ENCODE assay signal across 18 cellular contexts in the genomic region with DNA sequence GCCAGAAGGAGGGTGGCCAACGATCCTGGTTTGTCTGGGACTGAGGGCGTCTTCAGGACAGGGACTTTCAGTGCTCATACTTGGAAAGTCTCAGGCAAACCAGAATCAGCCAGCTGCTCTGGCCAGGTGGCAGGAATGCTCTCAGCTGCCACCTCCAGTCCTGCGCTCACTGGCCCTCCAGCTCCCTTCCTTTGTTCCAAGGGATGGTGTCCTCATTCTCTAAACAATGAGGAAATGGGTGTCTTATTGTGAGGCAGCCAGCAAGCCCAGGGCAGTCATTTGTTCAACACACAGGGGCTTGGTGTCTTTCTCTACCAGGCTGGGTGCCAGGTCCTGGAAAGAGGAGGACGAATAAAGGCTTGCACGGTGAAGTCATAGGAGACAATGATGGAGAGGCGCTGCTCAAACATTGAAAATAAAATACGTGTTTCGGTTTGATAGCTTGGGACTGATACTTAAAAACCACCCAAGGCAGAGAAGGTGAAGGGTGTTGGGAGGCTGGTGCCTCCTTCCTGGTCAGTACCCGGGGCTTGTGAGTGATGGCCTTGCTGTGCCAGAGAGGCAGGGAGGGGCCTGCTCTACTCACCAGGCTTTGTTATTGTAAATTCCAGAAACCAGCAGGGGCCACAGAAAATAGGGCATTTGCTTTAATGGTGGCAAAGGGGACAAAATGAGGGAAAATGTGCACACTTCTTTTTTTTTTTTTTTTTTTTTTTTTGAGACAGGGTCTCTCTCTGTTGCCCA. TPM values are rescaled to one million over a fixed set of nuclear protein-coding genes. Genes with fewer than 3 reads are reported as not detected.
A peak's percentile ranks its signal among the peaks of the same experiment; 100 is the strongest.
DNase-seq lines count a peak whose midpoint lies in the region; ATAC-seq and TF ChIP-seq lines count a peak whose summit lies in the region.
"Had no signal": no experiment of that assay in that cellular context is flagged by ENCODE, and none has a peak within 500 bp of the region (broad histone marks: within the 10 kb centered on the region; RNA-seq: fewer than 3 reads in every experiment).

No MANE protein-coding gene starts in this region.

- CTCF ChIA-PET in mammary epithelial cell (lab: Charles Lee; ENCODE audit: low non-redundant PET): no interaction called here
- CTCF ChIA-PET in naive thymus-derived CD4-positive, alpha-beta T cell (lab: Charles Lee): no interaction called here

- dilution Hi-C loops in mammary epithelial cell (cut with HindIII; ENCODE audit: low sequenced_read_pairs): no loop called here

- in situ Hi-C loops in mammary epithelial cell (cut with MboI; ENCODE audit: low sequenced_read_pairs in 2 of 2): no loop called here

- H3K4me3 Mint-ChIP-seq in naive thymus-derived CD4-positive, alpha-beta T cell: no peak overlapping the region
- H3K4me3 Mint-ChIP-seq: activated CD4-positive, alpha-beta T cell treated with anti-CD3 and anti-CD28 coated beads for 36 hours; CD14-positive monocyte; T-helper 17 cell had no signal

- H3K4me1 ChIP-seq in mammary epithelial cell (ENCODE audit: insufficient read depth, low read length): no peaks in the 10 kb centered on the region
- peaks cover 6% of the 10 kb centered on the region for H3K4me1 ChIP-seq in testis
- H3K4me1 ChIP-seq in naive thymus-derived CD4-positive, alpha-beta T cell (ENCODE audit: control insufficient read depth in 2 of 2, insufficient read depth in 2 of 2, low read length in 2 of 2): no peaks in the 10 kb centered on the region
- H3K4me1 ChIP-seq: esophagus muscularis mucosa, HAP-1, transverse colon had no signal

- H3K9ac ChIP-seq in mammary epithelial cell (ENCODE audit: insufficient read depth, low read length): no peak overlapping the region

- H3K79me2 ChIP-seq in mammary epithelial cell (ENCODE audit: insufficient read depth, low read length): no peaks in the 10 kb centered on the region

- peaks cover 3% of the 10 kb centered on the region for H3K27me3 ChIP-seq in mammary epithelial cell (ENCODE audit: insufficient read depth, low read length)
- no peaks in the 10 kb centered on the region for H3K27me3 ChIP-seq in testis
- no peaks in the 10 kb centered on the region for H3K27me3 ChIP-seq in naive thymus-derived CD4-positive, alpha-beta T cell (ENCODE audit: control insufficient read depth in 2 of 2, insufficient read depth in 2 of 2, low read length in 2 of 2)
- H3K27me3 ChIP-seq: transverse colon had no signal

- no peaks in the 10 kb centered on the region for H4K20me1 ChIP-seq in mammary epithelial cell (ENCODE audit: insufficient read depth, low read length)

- intact Hi-C loops in mammary epithelial cell (cut with micrococcal nuclease) (no loop called here), testis (cut with DNase I; ENCODE audit: low total_unique reads) (no loop called here)
- intact Hi-C loops in naive thymus-derived CD4-positive, alpha-beta T cell (cut with micrococcal nuclease): no loop called here

- ATAC-seq in GM21528 (IDR thresholded peaks at IDR 0.05; ENCODE audit: low FRiP score, unreplicated experiment) (no peak), GM21447 (IDR thresholded peaks at IDR 0.05; ENCODE audit: unreplicated experiment) (no peak)
- no peak for ATAC-seq in naive thymus-derived CD4-positive, alpha-beta T cell
- ATAC-seq: activated CD4-positive, alpha-beta T cell treated with anti-CD3 and anti-CD28 coated beads for 36 hours; activated naive CD4-positive, alpha-beta T cell treated with anti-CD3 and anti-CD28 coated beads, Interleukin-2, amount 50 U/mL, for 72 hours; GM12878; T-helper 17 cell had no signal

- H3K27me3 Mint-ChIP-seq in naive thymus-derived CD4-positive, alpha-beta T cell: peaks cover 0 to 12% (median 9%) of the 10 kb centered on the region in 5 donors

- no peak overlapping the region for H3K27ac Mint-ChIP-seq in naive thymus-derived CD4-positive, alpha-beta T cell
- H3K27ac Mint-ChIP-seq: activated CD4-positive, alpha-beta T cell treated with anti-CD3 and anti-CD28 coated beads for 36 hours; activated naive CD4-positive, alpha-beta T cell treated with anti-CD3 and anti-CD28 coated beads, Interleukin-2, amount 50 U/mL, for 72 hours; CD14-positive monocyte; T-helper 17 cell had no signal

- TF ChIP-seq CTCF in mammary epithelial cell (conservative IDR thresholded peaks at IDR 0.05 in 1 of 2, IDR thresholded peaks at IDR 0.05 in 1 of 2; ENCODE audit: extremely low read depth in 1 of 2, insufficient read depth in 1 of 2, low read depth in 1 of 2, low read length in 2 of 2) (no peak), testis (IDR thresholded peaks at IDR 0.05) (no peak)

- POLR2A ChIA-PET in naive thymus-derived CD4-positive, alpha-beta T cell (lab: Charles Lee): no interaction called here

- H2AFZ ChIP-seq in mammary epithelial cell (ENCODE audit: low read depth, low read length): peak overlapping the region; percentile 14

- TF ChIP-seq POLR2A in testis (IDR thresholded peaks at IDR 0.05): no peak

- no peak overlapping the region for H3K27ac ChIP-seq in mammary epithelial cell (ENCODE audit: insufficient read depth, low read depth, low read length)
- H3K27ac ChIP-seq in testis: peak overlapping the region in 1 of 2 donors; percentile 69
- H3K27ac ChIP-seq in naive thymus-derived CD4-positive, alpha-beta T cell (ENCODE audit: low read depth, low read length): no peak overlapping the region
- H3K27ac ChIP-seq: esophagus muscularis mucosa, transverse colon had no signal

- no peaks in the 10 kb centered on the region for H3K9me3 Mint-ChIP-seq in naive thymus-derived CD4-positive, alpha-beta T cell
- H3K9me3 Mint-ChIP-seq: activated naive CD4-positive, alpha-beta T cell treated with anti-CD3 and anti-CD28 coated beads, Interleukin-2, amount 50 U/mL, for 72 hours had no signal

- WGBS in mammary epithelial cell (ENCODE audit: low coverage, missing lambda C conversion rate): 16% methylated on average over 9 of the region's 9 CpGs
- 77% methylated on average over 9 of the region's 9 CpGs for WGBS in testis, 2 donors

- no peaks in the 10 kb centered on the region for H3K9me3 ChIP-seq in mammary epithelial cell (replicated peaks; ENCODE audit: insufficient read depth, low read length)
- H3K9me3 ChIP-seq in testis: no peaks in the 10 kb centered on the region
- no peaks in the 10 kb centered on the region for H3K9me3 ChIP-seq in naive thymus-derived CD4-positive, alpha-beta T cell (ENCODE audit: control insufficient read depth in 2 of 3, low read length in 3 of 3)
- H3K9me3 ChIP-seq: esophagus muscularis mucosa, HAP-1, transverse colon had no signal

- H3K36me3 ChIP-seq in mammary epithelial cell (ENCODE audit: insufficient read depth, low read length) (no peaks in the 10 kb centered on the region), testis (ENCODE audit: low read depth, missing control alignments) (no peaks in the 10 kb centered on the region)
- H3K36me3 ChIP-seq in naive thymus-derived CD4-positive, alpha-beta T cell (ENCODE audit: control insufficient read depth in 2 of 3, insufficient read depth in 3 of 3, low read length in 3 of 3): no peaks in the 10 kb centered on the region
- H3K36me3 ChIP-seq: esophagus muscularis mucosa, HAP-1, transverse colon had no signal

- peaks cover 0 to 5% (median 0%) of the 10 kb centered on the region in 7 donors for H3K4me1 Mint-ChIP-seq in naive thymus-derived CD4-positive, alpha-beta T cell
- H3K4me1 Mint-ChIP-seq: CD14-positive monocyte, T-helper 17 cell had no signal

- no peaks in the 10 kb centered on the region for H3K36me3 Mint-ChIP-seq in naive thymus-derived CD4-positive, alpha-beta T cell
- H3K36me3 Mint-ChIP-seq: activated naive CD4-positive, alpha-beta T cell treated with anti-CD3 and anti-CD28 coated beads, Interleukin-2, amount 50 U/mL, for 72 hours; CD14-positive monocyte had no signal

- no peak overlapping the region for H3K4me2 ChIP-seq in mammary epithelial cell (ENCODE audit: insufficient read depth, low read depth, low read length)

- DNase-seq in NCI-H187 (lab: John Stamatoyannopoulos, UW) (peak; percentile 33 to 51), NCI-H187 treated with DMSO at 0.1 percent for 48 hours (lab: John Stamatoyannopoulos, UW) (no peak), NCI-H2196 (lab: John Stamatoyannopoulos, UW; ENCODE audit: unreplicated experiment) (peak; percentile 78), mammary epithelial cell (no peak), testis (peak; percentile 15)
- no peak for DNase-seq in naive thymus-derived CD4-positive, alpha-beta T cell
- DNase-seq: activated CD4-positive, alpha-beta T cell treated with anti-CD3 and anti-CD28 coated beads for 36 hours; MM.1S; nucleus accumbens; T-helper 17 cell; transverse colon had no signal

- BruUV-seq in mammary epithelial cell (replicated peaks; lab: Mats Ljungman, UMichigan): no TSS peak

- no peak overlapping the region for H3K4me3 ChIP-seq in mammary epithelial cell (replicated peaks in 1 of 3; ENCODE audit: insufficient read depth in 1 of 3, low read depth in 2 of 3, low read length in 3 of 3)
- H3K4me3 ChIP-seq in testis: no peak overlapping the region
- no peak overlapping the region for H3K4me3 ChIP-seq in naive thymus-derived CD4-positive, alpha-beta T cell (ENCODE audit: low read length)
- H3K4me3 ChIP-seq: esophagus muscularis mucosa, GM12878, HAP-1, transverse colon had no signal

RNA-seq across cellular contexts. Expression of a gene that starts 11.3 kb away (rescaled TPM):
- total RNA-seq in mammary epithelial cell: 10 to 100 TPM; 29.8 to 45.3 TPM
- polyA plus RNA-seq in mammary epithelial cell: 14.8 TPM
- polyA minus RNA-seq in mammary epithelial cell: 15.7 TPM
- total RNA-seq in testis: 10 to 100 TPM; 74.6 to 81.0 TPM
- 41.4 TPM for polyA plus RNA-seq in testis (ENCODE audit: insufficient read depth, low read depth, low replicate concordance)
- total RNA-seq in naive thymus-derived CD4-positive, alpha-beta T cell: 10 to 100 TPM; 14.9 to 17.2 (median 16.5) TPM
- polyA plus RNA-seq in naive thymus-derived CD4-positive, alpha-beta T cell: 1 to 10 TPM; 1.9 to 3.6 TPM

Comparison
In these comparisons a context has a peak if more than half of its experiments do, and no peak if none do; other contexts are left out.
1. DNase-seq: peak in NCI-H187 (2 of 2), NCI-H2196 (single experiment) and testis (single experiment); none in NCI-H187 treated with DMSO at 0.1 percent for 48 hours (single experiment), mammary epithelial cell (single experiment) and naive thymus-derived CD4-positive, alpha-beta T cell (0 of 9).